Comparison of ENCODE assay signal across 1 cellular context in genomic region chr2:88042476-88042875, GRCh38.
TF ChIP-seq lines count a peak whose summit lies in the region.

No MANE protein-coding gene starts in this region.

TF ChIP-seq in GM23338, 12 proteins besides CTCF, POLR2A, EP300 and RAD21 (continued from another document):
- TF ChIP-seq JUNB (IDR thresholded peaks at IDR 0.05; ENCODE audit: unreplicated experiment) (no peak), ETS1 (IDR thresholded peaks at IDR 0.05) (no peak), REST (IDR thresholded peaks at IDR 0.05; ENCODE audit: unreplicated experiment) (no peak), EZH2 (IDR thresholded peaks at IDR 0.05; ENCODE audit: low read depth, unreplicated experiment) (no peak), ZNF114 (CRISPR knock-in tag; IDR thresholded peaks at IDR 0.05) (no peak), POLR2AphosphoS5 (IDR thresholded peaks at IDR 0.05; ENCODE audit: low read depth) (no peak), CREB1 (CRISPR knock-in tag; IDR thresholded peaks at IDR 0.05; ENCODE audit: low read depth) (no peak), STAT1 (IDR thresholded peaks at IDR 0.05; ENCODE audit: unreplicated experiment) (no peak)
